In the genomic region with DNA sequence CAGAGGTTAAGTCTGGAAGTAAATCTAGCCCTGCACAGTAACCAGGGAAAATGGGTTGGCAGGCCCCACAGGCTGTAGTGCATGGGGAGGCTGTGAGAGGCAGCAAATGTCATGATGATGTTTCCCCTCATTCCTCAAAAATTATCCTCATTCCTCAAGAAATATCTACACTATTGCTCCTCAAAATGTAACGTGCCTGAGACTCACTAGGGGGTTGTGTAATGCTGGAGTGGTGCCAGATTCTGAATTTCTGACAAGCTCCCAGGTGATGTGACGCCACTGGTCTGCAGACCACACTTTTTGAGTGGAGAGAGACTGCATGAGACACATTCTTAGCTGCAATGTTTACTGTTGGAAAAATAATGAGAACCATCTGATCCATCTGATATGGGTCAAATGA, we compare ENCODE assay signal across 14 cellular contexts. TPM values are rescaled to one million over a fixed set of nuclear protein-coding genes. Genes with fewer than 3 reads are reported as not detected.
A peak's percentile ranks its signal among the peaks of the same experiment; 100 is the strongest.
DNase-seq lines count a peak whose midpoint lies in the region; ATAC-seq lines count a peak whose summit lies in the region.
"Had no signal": no experiment of that assay in that cellular context is flagged by ENCODE, and none has a peak within 500 bp of the region (broad histone marks: within the 10 kb centered on the region; RNA-seq: fewer than 3 reads in every experiment).

No MANE protein-coding gene starts in this region.

- no peaks in the 10 kb centered on the region for H3K9me3 Mint-ChIP-seq in activated naive CD4-positive, alpha-beta T cell treated with anti-CD3 and anti-CD28 coated beads for 36 hours
- H3K9me3 Mint-ChIP-seq: activated CD4-positive, alpha-beta T cell treated with anti-CD3 and anti-CD28 coated beads, Interleukin-2, amount 10 ng/mL, durations not matched to agents 7 days and 5 days had no signal

- CTCF ChIA-PET in activated naive CD4-positive, alpha-beta T cell treated with anti-CD3 and anti-CD28 coated beads for 36 hours (lab: Charles Lee): no interaction called here

- DNase-seq in activated naive CD4-positive, alpha-beta T cell treated with anti-CD3 and anti-CD28 coated beads for 36 hours: no peak
- no peak for DNase-seq in activated naive CD4-positive, alpha-beta T cell treated with anti-CD3 and anti-CD28 coated beads, Interleukin-2, amount 50 U/mL, for 16 hours
- DNase-seq in NCI-H774 (lab: John Stamatoyannopoulos, UW) (peak; percentile 7), fibroblast of peridontal ligament (ENCODE audit: extremely low read depth) (peak; percentile 80), skeletal muscle cell (ENCODE audit: low read depth) (peak; percentile 28), putamen (ENCODE audit: low spot score) (no peak), left colon (no peak)
- DNase-seq: activated CD4-positive, alpha-beta T cell treated with anti-CD3 and anti-CD28 coated beads, Interleukin-2, amount 10 ng/mL, durations not matched to agents 7 days and 5 days; heart left ventricle; NCI-H1694; stimulated activated CD4-positive, alpha-beta T cell treated with anti-CD3 and anti-CD28 coated beads, Interleukin-1b, Interleukin-23, amount 100 ng/mL, for 48 hours; testis had no signal

- intact Hi-C loops in activated naive CD4-positive, alpha-beta T cell treated with anti-CD3 and anti-CD28 coated beads for 36 hours (cut with micrococcal nuclease): loop anchor here (5.0 kb wide), 1 partner anchor 47 kb away; no protein-coding TSS in a partner anchor
- intact Hi-C loops in left colon (cut with DNase I, micrococcal nuclease): no loop called here

- no peak overlapping the region for H3K27ac Mint-ChIP-seq in activated naive CD4-positive, alpha-beta T cell treated with anti-CD3 and anti-CD28 coated beads for 36 hours
- H3K27ac Mint-ChIP-seq: activated CD4-positive, alpha-beta T cell treated with anti-CD3 and anti-CD28 coated beads, Interleukin-2, amount 10 ng/mL, durations not matched to agents 7 days and 5 days had no signal

- peaks cover 28% of the 10 kb centered on the region for H3K27me3 Mint-ChIP-seq in activated naive CD4-positive, alpha-beta T cell treated with anti-CD3 and anti-CD28 coated beads for 36 hours (ENCODE audit: low read depth)

- H3K4me3 ChIP-seq in skeletal muscle cell (ENCODE audit: low read depth, low read length): no peak overlapping the region

- no peaks in the 10 kb centered on the region for H3K36me3 Mint-ChIP-seq in activated naive CD4-positive, alpha-beta T cell treated with anti-CD3 and anti-CD28 coated beads for 36 hours (ENCODE audit: low read depth)

- ATAC-seq in left colon (no peak), GM18907 (IDR thresholded peaks at IDR 0.05; ENCODE audit: unreplicated experiment) (no peak)

- peaks cover 15% of the 10 kb centered on the region for H3K4me1 Mint-ChIP-seq in activated naive CD4-positive, alpha-beta T cell treated with anti-CD3 and anti-CD28 coated beads for 36 hours (ENCODE audit: low read depth)

- peak overlapping the region; percentile 22 for H3K4me3 Mint-ChIP-seq in activated naive CD4-positive, alpha-beta T cell treated with anti-CD3 and anti-CD28 coated beads for 36 hours

RNA-seq across cellular contexts. Expression of a gene that starts 1.2 kb away (rescaled TPM):
- under 1 TPM; 0.30 to 0.33 TPM for total RNA-seq in activated naive CD4-positive, alpha-beta T cell treated with anti-CD3 and anti-CD28 coated beads for 36 hours
- total RNA-seq in left colon: 1 to 10 TPM; 3.7 to 4.0 TPM
- total RNA-seq: activated CD4-positive, alpha-beta T cell treated with anti-CD3 and anti-CD28 coated beads, Interleukin-2, amount 10 ng/mL, durations not matched to agents 7 days and 5 days had no signal

RNA-seq across cellular contexts. Expression of a gene that starts 12.9 kb away (rescaled TPM):
- not detected for total RNA-seq in activated naive CD4-positive, alpha-beta T cell treated with anti-CD3 and anti-CD28 coated beads for 36 hours
- under 1 TPM; 0.27 to 0.87 TPM for total RNA-seq in left colon
- total RNA-seq: activated CD4-positive, alpha-beta T cell treated with anti-CD3 and anti-CD28 coated beads, Interleukin-2, amount 10 ng/mL, durations not matched to agents 7 days and 5 days; RPMI7951 had no signal

RNA-seq across cellular contexts. Expression of a gene that starts 53.9 kb away (rescaled TPM):
- not detected for total RNA-seq in activated naive CD4-positive, alpha-beta T cell treated with anti-CD3 and anti-CD28 coated beads for 36 hours
- total RNA-seq in left colon: not detected
- total RNA-seq: activated CD4-positive, alpha-beta T cell treated with anti-CD3 and anti-CD28 coated beads, Interleukin-2, amount 10 ng/mL, durations not matched to agents 7 days and 5 days; RPMI7951 had no signal

RNA-seq across cellular contexts. Expression of a gene that starts 55.3 kb away (rescaled TPM):
- total RNA-seq in activated naive CD4-positive, alpha-beta T cell treated with anti-CD3 and anti-CD28 coated beads for 36 hours: 10 to 100 TPM; 12.2 to 13.5 TPM
- 10 to 100 TPM; 47.3 to 85.2 TPM for total RNA-seq in left colon

Comparison
In these comparisons a context has a peak if more than half of its experiments do, and no peak if none do; other contexts are left out.
1. DNase-seq: peak in NCI-H774 (single experiment), fibroblast of peridontal ligament (single experiment) and skeletal muscle cell (single experiment); none in activated naive CD4-positive, alpha-beta T cell treated with anti-CD3 and anti-CD28 coated beads for 36 hours (single experiment), activated naive CD4-positive, alpha-beta T cell treated with anti-CD3 and anti-CD28 coated beads, Interleukin-2, amount 50 U/mL, for 16 hours (single experiment), putamen (single experiment) and left colon (0 of 2).